In genomic region chr12:110348431-110349059, GRCh38 we compare ENCODE assay signal across 18 cellular contexts. TPM values are rescaled to one million over a fixed set of nuclear protein-coding genes. Genes with fewer than 3 reads are reported as not detected.
A peak's percentile ranks its signal among the peaks of the same experiment; 100 is the strongest.
DNase-seq lines count a peak whose midpoint lies in the region; ATAC-seq and TF ChIP-seq lines count a peak whose summit lies in the region.
"Had no signal": no experiment of that assay in that cellular context is flagged by ENCODE, and none has a peak within 500 bp of the region (broad histone marks: within the 10 kb centered on the region; RNA-seq: fewer than 3 reads in every experiment).

No MANE protein-coding gene starts in this region.

- DNase-seq in cardiac muscle cell (ENCODE audit: low read depth in 1 of 2, low spot score in 1 of 2), result no peak
- no peak for DNase-seq in Right ventricle myocardium inferior (ENCODE audit: missing footprints)
- DNase-seq in vagina (ENCODE audit: extremely low spot score in 2 of 2), result no peak
- no peak for DNase-seq in mesendoderm
- DNase-seq in transverse colon, result no peak
- DNase-seq: Caco-2; glutamatergic neuron; H7; MV-4-11; NCI-H2029; PC-3; stimulated activated CD4-positive, alpha-beta T cell treated with anti-CD3 and anti-CD28 coated beads, Interleukin-2, amount 100 ng/mL, for 24 hours; stimulated activated naive CD4-positive, alpha-beta T cell; thyroid gland had no signal

- H2BK5ac ChIP-seq in mesendoderm (ENCODE audit: low read length), result no peak overlapping the region

- peaks cover 79% of the 10 kb centered on the region for H3K36me3 ChIP-seq in cardiac muscle cell
- H3K36me3 ChIP-seq in vagina, result peaks cover 0 to 62% of the 10 kb centered on the region in 2 donors
- H3K36me3 ChIP-seq in mesendoderm (ENCODE audit: control insufficient read depth, insufficient read depth, low read length), result peaks cover 28% of the 10 kb centered on the region
- peaks cover 0 to 48% (median 25%) of the 10 kb centered on the region in 4 donors for H3K36me3 ChIP-seq in transverse colon

- no peak overlapping the region for H2AK5ac ChIP-seq in mesendoderm (ENCODE audit: low read length)

- H3K9me3 Mint-ChIP-seq in dendritic cell treated with granulocyte-macrophage colony-stimulating factor and Interleukin-4, amounts not matched to agents 40 ng/mL and 50 ng/mL, for 4 days, result no peaks in the 10 kb centered on the region
- H3K9me3 Mint-ChIP-seq: mesothelial cell of epicardium had no signal

- no peak for TF ChIP-seq EP300 in transverse colon (IDR thresholded peaks at IDR 0.05; ENCODE audit: low read depth)

- no peak overlapping the region for H3K4me3 Mint-ChIP-seq in dendritic cell treated with granulocyte-macrophage colony-stimulating factor and Interleukin-4, amounts not matched to agents 40 ng/mL and 50 ng/mL, for 4 days
- H3K4me3 Mint-ChIP-seq: mesothelial cell of epicardium had no signal

- TF ChIP-seq POLR2A in vagina (IDR thresholded peaks at IDR 0.05), result no peak
- TF ChIP-seq POLR2A in transverse colon (IDR thresholded peaks at IDR 0.05), result no peak

- H3K4me2 ChIP-seq in mesendoderm (ENCODE audit: low read length), result no peak overlapping the region

- H3K18ac ChIP-seq in mesendoderm (ENCODE audit: low read length), result no peak overlapping the region

- H3K4ac ChIP-seq in mesendoderm (ENCODE audit: low read depth, low read length), result no peak overlapping the region

- in situ Hi-C loops in transverse colon (cut with MboI; ENCODE audit: low pct_ligation_motif_present in 1 of 4, low pct_unique_long_range_greater_than_20kb in 1 of 4, low sequenced_read_pairs in 3 of 4), result no loop called here

- no peak overlapping the region for H3K23ac ChIP-seq in mesendoderm (ENCODE audit: low read length)

- peaks cover 67% of the 10 kb centered on the region for H3K4me1 Mint-ChIP-seq in dendritic cell treated with granulocyte-macrophage colony-stimulating factor and Interleukin-4, amounts not matched to agents 40 ng/mL and 50 ng/mL, for 4 days (ENCODE audit: low read depth)

- no peak overlapping the region for H4K8ac ChIP-seq in mesendoderm (ENCODE audit: low read depth, low read length)

- H2BK15ac ChIP-seq in mesendoderm (replicated peaks; ENCODE audit: low read depth), result no peak overlapping the region

- intact Hi-C loops in Right ventricle myocardium inferior (cut with DNase I), result no loop called here
- intact Hi-C loops in dendritic cell treated with granulocyte-macrophage colony-stimulating factor and Interleukin-4, amounts not matched to agents 40 ng/mL and 50 ng/mL, for 4 days (cut with micrococcal nuclease), result no loop called here
- intact Hi-C loops in vagina (cut with DNase I), result no loop called here
- intact Hi-C loops in transverse colon (cut with DNase I; ENCODE audit: low total_unique reads), result no loop called here

- no peaks in the 10 kb centered on the region for H3K79me1 ChIP-seq in mesendoderm (ENCODE audit: low read length)

- no peaks in the 10 kb centered on the region for H3K79me2 ChIP-seq in mesendoderm (ENCODE audit: control insufficient read depth, insufficient read depth, low read length)

- H3K4me1 ChIP-seq in cardiac muscle cell (ENCODE audit: low read depth) (no peaks in the 10 kb centered on the region), vagina (peaks cover 34% of the 10 kb centered on the region), mesendoderm (ENCODE audit: control insufficient read depth, low read depth, low read length) (no peaks in the 10 kb centered on the region), transverse colon (no peaks in the 10 kb centered on the region)
- H3K4me1 ChIP-seq: Caco-2, SJCRH30 had no signal

- H3K4me3 ChIP-seq in cardiac muscle cell (no peak overlapping the region), vagina (no peak overlapping the region), mesendoderm (ENCODE audit: low read length) (no peak overlapping the region), transverse colon (no peak overlapping the region)
- H3K4me3 ChIP-seq: SJCRH30, thyroid gland had no signal

- ATAC-seq in Right ventricle myocardium inferior, result no peak
- ATAC-seq: PC-3 had no signal

- H4K5ac ChIP-seq in mesendoderm (ENCODE audit: low read length), result no peak overlapping the region

- H3K56ac ChIP-seq in mesendoderm (ENCODE audit: low read length), result no peak overlapping the region

- H3K27ac ChIP-seq in cardiac muscle cell (peak overlapping the region; percentile 27), VCaP (peak overlapping the region; percentile 10; the same call in 1 of the 2 replicates), vagina (peak overlapping the region; percentile 46), mesendoderm (ENCODE audit: low read depth, low read length) (no peak overlapping the region), transverse colon (no peak overlapping the region)
- H3K27ac ChIP-seq: SJCRH30, thyroid gland had no signal

- no peak for TF ChIP-seq CTCF in cardiac muscle cell (IDR thresholded peaks at IDR 0.05; ENCODE audit: low read depth, low read length)
- TF ChIP-seq CTCF in VCaP (conservative IDR thresholded peaks at IDR 0.05), result no peak
- no peak for TF ChIP-seq CTCF in vagina (IDR thresholded peaks at IDR 0.05)
- TF ChIP-seq CTCF in transverse colon (IDR thresholded peaks at IDR 0.05), result no peak

- no CpG with 5 or more reads among the region's 7 CpGs for WGBS in mesendoderm (ENCODE audit: extremely low coverage, insufficient coverage, low lambda C conversion rate)
- 89 to 100% methylated on average over 2 to 7 of the region's 7 CpGs for WGBS in transverse colon (ENCODE audit: low coverage in 1 of 2), 2 donors

- peak overlapping the region; percentile 68 for H3K27ac Mint-ChIP-seq in dendritic cell treated with granulocyte-macrophage colony-stimulating factor and Interleukin-4, amounts not matched to agents 40 ng/mL and 50 ng/mL, for 4 days
- H3K27ac Mint-ChIP-seq: mesothelial cell of epicardium had no signal

- no peak overlapping the region for H3K9ac ChIP-seq in mesendoderm (ENCODE audit: low read length)

- H3K36me3 Mint-ChIP-seq in dendritic cell treated with granulocyte-macrophage colony-stimulating factor and Interleukin-4, amounts not matched to agents 40 ng/mL and 50 ng/mL, for 4 days (ENCODE audit: low read depth), result peaks cover 73% of the 10 kb centered on the region

- H3K27me3 ChIP-seq in cardiac muscle cell (no peaks in the 10 kb centered on the region), vagina (no peaks in the 10 kb centered on the region), mesendoderm (ENCODE audit: insufficient read depth, low read length, poor library complexity) (no peaks in the 10 kb centered on the region), transverse colon (no peaks in the 10 kb centered on the region)
- H3K27me3 ChIP-seq: SJCRH30, thyroid gland had no signal

- H3K27me3 Mint-ChIP-seq in dendritic cell treated with granulocyte-macrophage colony-stimulating factor and Interleukin-4, amounts not matched to agents 40 ng/mL and 50 ng/mL, for 4 days, result no peaks in the 10 kb centered on the region

- H3K9me3 ChIP-seq in cardiac muscle cell (ENCODE audit: low read depth) (no peaks in the 10 kb centered on the region), vagina (no peaks in the 10 kb centered on the region), transverse colon (no peaks in the 10 kb centered on the region)
- H3K9me3 ChIP-seq: Caco-2, SJCRH30, thyroid gland had no signal

- H2BK120ac ChIP-seq in mesendoderm (ENCODE audit: low read depth, low read length), result no peak overlapping the region

RNA-seq across cellular contexts. Expression of gene ANAPC7, which starts 55.0 kb away (rescaled TPM):
- total RNA-seq in cardiac muscle cell (37.2 and 55.4 TPM in 2 replicates), Right ventricle myocardium inferior (34.4 TPM), vagina (57.9 TPM), transverse colon (100 to 1,000 TPM in 1 of 4 donors, 10 to 100 TPM in 3; 16.8 to 127 (median 31.4) TPM)
- polyA plus RNA-seq in cardiac muscle cell, result 48.2 and 54.6 TPM in 2 replicates
- polyA plus RNA-seq in mesendoderm (2013, experiment 1 of 2), result 48.4 TPM
- polyA plus RNA-seq in mesendoderm (2013, experiment 2 of 2), result 46.4 TPM

Comparison
In these comparisons a context has a peak if more than half of its experiments do, and no peak if none do; other contexts are left out.
1. H3K27ac ChIP-seq: peak in cardiac muscle cell (single experiment), VCaP (single experiment) and vagina (single experiment); none in mesendoderm (single experiment) and transverse colon (0 of 4).